ENCODE assay signal across 8 cellular contexts in the genomic region with DNA sequence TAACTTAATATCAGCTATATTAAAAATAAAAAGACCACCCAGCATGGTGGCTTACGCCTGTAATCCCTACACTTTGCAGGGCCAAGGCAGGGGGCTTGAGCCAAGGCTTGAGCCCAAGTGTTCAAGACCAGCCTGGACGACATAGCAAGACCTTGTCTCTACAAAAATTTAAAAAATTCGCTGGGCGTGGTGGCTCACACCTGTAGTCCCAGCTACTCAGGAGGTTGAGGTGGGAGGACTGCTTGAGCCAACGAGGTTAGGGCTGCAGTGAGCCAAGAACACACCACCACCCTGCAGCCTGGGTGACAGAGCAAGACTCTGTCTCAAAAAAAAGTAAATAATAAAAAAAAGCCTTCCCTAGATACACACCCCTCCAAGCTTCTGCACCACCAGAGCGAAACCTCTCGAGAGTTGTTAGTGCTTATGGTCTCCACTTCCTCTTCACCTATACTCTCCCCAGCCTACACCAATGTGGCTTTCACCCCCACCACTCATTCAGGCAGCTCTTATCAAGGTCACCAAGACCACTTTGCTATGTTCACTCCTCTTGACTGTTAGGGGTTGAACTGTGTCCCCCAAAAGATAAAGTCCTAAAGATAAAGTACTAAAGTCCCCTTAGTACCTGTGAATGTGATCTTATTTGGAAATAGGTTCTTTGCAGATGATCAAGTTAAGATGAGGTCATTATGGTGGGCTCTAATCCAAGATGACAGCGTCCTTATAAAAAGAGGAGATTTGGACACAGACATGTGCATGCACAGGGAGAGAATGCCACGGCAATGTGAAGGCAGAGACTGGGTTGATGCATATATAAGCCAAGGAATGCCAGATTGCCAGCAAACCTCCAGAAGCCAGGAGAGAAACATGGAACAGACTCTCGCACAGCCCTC. TPM values are rescaled to one million over a fixed set of nuclear protein-coding genes. Genes with fewer than 3 reads are reported as not detected.
A peak's percentile ranks its signal among the peaks of the same experiment; 100 is the strongest.
DNase-seq lines count a peak whose midpoint lies in the region; TF ChIP-seq lines count a peak whose summit lies in the region.

No MANE protein-coding gene starts in this region.

- no peak for TF ChIP-seq CTCF in GM10266 (IDR thresholded peaks at IDR 0.05; ENCODE audit: control insufficient read depth, insufficient read depth, low read depth, missing control alignments)
- no peak for TF ChIP-seq CTCF in endodermal cell (conservative IDR thresholded peaks at IDR 0.05)

- no peaks in the 10 kb centered on the region for H3K9me3 ChIP-seq in endodermal cell (ENCODE audit: control insufficient read depth, low read length)

- 92 to 93% methylated on average over 7 to 10 of the region's 10 CpGs for WGBS in endodermal cell (ENCODE audit: insufficient coverage in 1 of 2, insufficient read length in 1 of 2), 2 experiments

- H3K9me3 Mint-ChIP-seq in endodermal cell = no peaks in the 10 kb centered on the region

- H3K27me3 ChIP-seq in endodermal cell (ENCODE audit: control insufficient read depth, insufficient read depth, low read length, poor library complexity, severe bottlenecking) (no peaks in the 10 kb centered on the region), rectal smooth muscle tissue (ENCODE audit: control insufficient read depth, insufficient read depth, low read length) (no peaks in the 10 kb centered on the region)

- DNase-seq in GM10266 (ENCODE audit: extremely low spot score) (peak; percentile 30), M059J (ENCODE audit: low read depth) (peak; percentile 66), endodermal cell (no peak), SK-N-DZ (ENCODE audit: low spot score) (no peak), COLO668 (lab: John Stamatoyannopoulos, UW; ENCODE audit: unreplicated experiment) (no peak), NCI-H187 (lab: John Stamatoyannopoulos, UW) (no peak)
- DNase-seq in activated T-cell treated with anti-CD3 and anti-CD28 coated beads, Interleukin-2, amount 50 U/mL, for 1 hour = no peak

- H3K36me3 ChIP-seq in endodermal cell (ENCODE audit: control insufficient read depth, insufficient read depth, low read length) = no peaks in the 10 kb centered on the region
- no peaks in the 10 kb centered on the region for H3K36me3 ChIP-seq in rectal smooth muscle tissue (ENCODE audit: control insufficient read depth, insufficient read depth, low read length)

- no peaks in the 10 kb centered on the region for H3K27me3 Mint-ChIP-seq in endodermal cell (ENCODE audit: insufficient read depth)

- peaks cover 30% of the 10 kb centered on the region for H3K4me1 Mint-ChIP-seq in endodermal cell

- H3K4me3 ChIP-seq in endodermal cell (ENCODE audit: low read length) (peak overlapping the region; percentile 24), rectal smooth muscle tissue (ENCODE audit: low read length) (no peak overlapping the region)

- peaks cover 8% of the 10 kb centered on the region for H3K4me1 ChIP-seq in endodermal cell (ENCODE audit: control insufficient read depth, insufficient read depth, low read length)
- peaks cover 14% of the 10 kb centered on the region for H3K4me1 ChIP-seq in rectal smooth muscle tissue (ENCODE audit: control insufficient read depth, insufficient read depth, low read length)

- H3K4me3 Mint-ChIP-seq in endodermal cell = peak overlapping the region; percentile 31

- peak overlapping the region; percentile 96 for H3K27ac Mint-ChIP-seq in endodermal cell

- H3K9ac ChIP-seq in endodermal cell (ENCODE audit: extremely low read depth, low read length, poor library complexity, severe bottlenecking) (peak overlapping the region; percentile 53), rectal smooth muscle tissue (ENCODE audit: low read length) (no peak overlapping the region)

- H3K27ac ChIP-seq in endodermal cell (ENCODE audit: low read depth, low read length) (peak overlapping the region; percentile 48), rectal smooth muscle tissue (ENCODE audit: low read depth, low read length) (peak overlapping the region; percentile 87)

- peaks cover 8% of the 10 kb centered on the region for H3K36me3 Mint-ChIP-seq in endodermal cell (ENCODE audit: low read depth)

RNA-seq across cellular contexts. Expression of gene PPP1R15B, which starts 6.8 kb away (rescaled TPM):
- 24.2 and 41.6 TPM in 2 replicates for total RNA-seq in M059J (2014; rRNA removed; shearing (Covaris generic))
- total RNA-seq in endodermal cell = 10 to 100 TPM; 44.8 to 79.2 TPM
- 34.4 TPM for polyA plus RNA-seq in endodermal cell (2013, experiment 1 of 2)
- 30.5 TPM for polyA plus RNA-seq in endodermal cell (2013, experiment 2 of 2)
- 38.7 and 40.1 TPM in 2 replicates for polyA plus RNA-seq in SK-N-DZ (2014; cell fraction: cytosol; rRNA removed)
- polyA plus RNA-seq in SK-N-DZ (2014; cell fraction: nucleus; rRNA removed) = 12.8 and 17.6 TPM in 2 replicates

RNA-seq across cellular contexts. Expression of gene PLEKHA6, which starts 58.7 kb away (rescaled TPM):
- total RNA-seq in M059J (2014; rRNA removed; shearing (Covaris generic)) = 1.6 and 4.9 TPM in 2 replicates
- 10 to 100 TPM; 37.0 to 43.3 TPM for total RNA-seq in endodermal cell
- 15.0 TPM for polyA plus RNA-seq in endodermal cell (2013, experiment 1 of 2)
- 14.0 TPM for polyA plus RNA-seq in endodermal cell (2013, experiment 2 of 2)
- polyA plus RNA-seq in SK-N-DZ (2014; cell fraction: cytosol; rRNA removed) = 17.1 and 19.1 TPM in 2 replicates
- polyA plus RNA-seq in SK-N-DZ (2014; cell fraction: nucleus; rRNA removed) = 31.2 and 68.2 TPM in 2 replicates

Comparison
In these comparisons a context has a peak if more than half of its experiments do, and no peak if none do; other contexts are left out.
1. DNase-seq: peak in GM10266 (single experiment) and M059J (single experiment); none in endodermal cell (single experiment), SK-N-DZ (single experiment), COLO668 (single experiment), activated T-cell treated with anti-CD3 and anti-CD28 coated beads, Interleukin-2, amount 50 U/mL, for 1 hour (single experiment) and NCI-H187 (0 of 2).